ENCODE assay signal across 8 cellular contexts in the genomic region with DNA sequence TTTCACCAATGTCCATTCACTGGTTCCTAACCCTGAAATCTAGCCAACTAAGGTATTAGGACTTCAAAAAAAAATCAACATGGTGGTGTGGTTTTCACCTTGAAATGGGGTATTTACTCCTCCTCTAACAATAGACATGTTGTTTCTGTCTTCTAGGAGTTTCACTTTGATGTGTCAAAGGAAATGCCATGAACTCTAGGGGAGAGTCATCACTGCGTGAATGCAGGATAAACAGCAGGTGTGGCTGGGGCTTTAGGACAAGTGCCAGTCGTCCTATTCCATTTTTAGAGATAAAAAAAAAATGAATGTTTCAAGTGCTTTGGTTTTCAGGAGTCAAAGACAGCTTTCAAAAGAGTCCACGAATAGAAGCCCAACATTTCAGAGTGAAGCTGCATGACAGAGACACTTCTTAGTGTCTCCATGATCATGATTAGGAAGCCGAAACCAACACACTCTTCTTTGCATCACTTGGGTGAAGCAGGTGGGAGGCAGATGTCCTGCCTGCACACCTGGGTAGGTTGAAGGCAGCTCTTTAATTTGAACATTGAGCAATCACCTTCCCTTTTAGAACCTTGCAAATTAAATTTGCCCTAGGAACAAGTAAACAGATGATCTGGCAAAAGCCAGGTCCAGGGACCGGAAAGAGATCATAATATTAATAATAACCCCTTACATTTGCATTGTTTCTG.
DNase-seq lines count a peak whose midpoint lies in the region; ATAC-seq, FAIRE-seq and TF ChIP-seq lines count a peak whose summit lies in the region.

No MANE protein-coding gene starts in this region.

- TF ChIP-seq CTCF in KMS-11 (conservative IDR thresholded peaks at IDR 0.05; ENCODE audit: low read depth, low read length): no peak
- TF ChIP-seq CTCF in keratinocyte (optimal IDR thresholded peaks at IDR 0.05 in 1 of 3, IDR thresholded peaks at IDR 0.05 in 1 of 3, conservative IDR thresholded peaks at IDR 0.05 in 1 of 3; ENCODE audit: extremely low read depth in 1 of 3, insufficient read depth in 2 of 3, low read length in 3 of 3): no peak
- no peak for TF ChIP-seq CTCF in WTC11 (IDR thresholded peaks at IDR 0.05)
- TF ChIP-seq CTCF in smooth muscle cell (IDR thresholded peaks at IDR 0.05; ENCODE audit: borderline replicate concordance, insufficient read depth, poor library complexity, severe bottlenecking): no peak

- H3K4me1 Mint-ChIP-seq in WTC11: peaks cover 23% of the 10 kb centered on the region

- POLR2A ChIA-PET in WTC11 (lab: Charles Lee): no interaction called here

- H3K9me3 Mint-ChIP-seq in WTC11: peaks cover 19% of the 10 kb centered on the region

- H3K9ac ChIP-seq in KMS-11: peak overlapping the region; percentile 24; the same call in 1 of the 2 replicates
- no peak overlapping the region for H3K9ac ChIP-seq in keratinocyte (ENCODE audit: control insufficient read depth, extremely low read depth, insufficient read depth, low read length)
- no peak overlapping the region for H3K9ac ChIP-seq in Karpas-422 (ENCODE audit: low read length)
- no peak overlapping the region for H3K9ac ChIP-seq in smooth muscle cell (ENCODE audit: low read depth)

- H4K20me1 ChIP-seq in KMS-11 (ENCODE audit: insufficient read depth) (no peaks in the 10 kb centered on the region), keratinocyte (ENCODE audit: control insufficient read depth, extremely low read depth, insufficient read depth, low read length) (no peaks in the 10 kb centered on the region), Karpas-422 (ENCODE audit: insufficient read depth, low read depth, low read length) (no peaks in the 10 kb centered on the region), smooth muscle cell (ENCODE audit: low read depth) (no peaks in the 10 kb centered on the region)

- H3K27ac ChIP-seq in KMS-11 (peak overlapping the region; percentile 67), keratinocyte (ENCODE audit: control insufficient read depth, insufficient read depth, low read length) (peak overlapping the region; percentile 86), Karpas-422 (ENCODE audit: low read length) (no peak overlapping the region), smooth muscle cell (ENCODE audit: low read depth) (no peak overlapping the region)

- FAIRE-seq in keratinocyte (lab: Jason Lieb, UNC): peak; percentile 85

- H3K4me1 ChIP-seq in KMS-11 (ENCODE audit: low read depth, poor library complexity, severe bottlenecking) (peaks cover 58% of the 10 kb centered on the region), keratinocyte (ENCODE audit: control insufficient read depth, extremely low read depth, insufficient read depth, low read length) (peaks cover 48% of the 10 kb centered on the region), Karpas-422 (ENCODE audit: low read length) (no peaks in the 10 kb centered on the region), smooth muscle cell (ENCODE audit: low read depth) (peaks cover 29% of the 10 kb centered on the region)

- H3F3A ChIP-seq in smooth muscle cell (ENCODE audit: low read depth): peaks cover 16% of the 10 kb centered on the region

- H3K9me2 ChIP-seq in Karpas-422 (replicated peaks; ENCODE audit: insufficient read depth, low read length): no peaks in the 10 kb centered on the region

- DNase-seq in keratinocyte (ENCODE audit: low read depth, low spot score) (no peak), NK-92 (lab: John Stamatoyannopoulos, UW; ENCODE audit: unreplicated experiment) (no peak), WTC11 (ENCODE audit: low spot score) (no peak), Karpas-422 (no peak), smooth muscle cell (lab: John Stamatoyannopoulos, UW; ENCODE audit: unreplicated experiment) (no peak)

- ATAC-seq in GM18861 (IDR thresholded peaks at IDR 0.05; ENCODE audit: unreplicated experiment) (peak; percentile 92), GM21786 (IDR thresholded peaks at IDR 0.05; ENCODE audit: unreplicated experiment) (peak; percentile 97), WTC11 (no peak)

- H2AFZ ChIP-seq in KMS-11 (ENCODE audit: low read depth) (no peak overlapping the region), keratinocyte (ENCODE audit: control insufficient read depth, low read length) (no peak overlapping the region), Karpas-422 (ENCODE audit: low read length) (no peak overlapping the region), smooth muscle cell (ENCODE audit: low read depth) (no peak overlapping the region)

- CTCF ChIA-PET in WTC11 (lab: Charles Lee): no interaction called here

- dilution Hi-C loops in keratinocyte (cut with MboI; ENCODE audit: extremely low pct_ligation_motif_present, low sequenced_read_pairs): no loop called here

- no peaks in the 10 kb centered on the region for H3K9me3 ChIP-seq in keratinocyte (ENCODE audit: control insufficient read depth, low read depth, low read length)
- H3K9me3 ChIP-seq in Karpas-422 (ENCODE audit: low read length): no peaks in the 10 kb centered on the region
- no peaks in the 10 kb centered on the region for H3K9me3 ChIP-seq in smooth muscle cell (replicated peaks; ENCODE audit: low read depth)

- no peaks in the 10 kb centered on the region for H3K79me2 ChIP-seq in KMS-11 (ENCODE audit: insufficient read depth, low read depth)
- H3K79me2 ChIP-seq in keratinocyte (ENCODE audit: control insufficient read depth, insufficient read depth, low read length): no peaks in the 10 kb centered on the region
- no peaks in the 10 kb centered on the region for H3K79me2 ChIP-seq in Karpas-422 (ENCODE audit: low read length)
- no peaks in the 10 kb centered on the region for H3K79me2 ChIP-seq in smooth muscle cell (ENCODE audit: low read depth)

- no peak overlapping the region for H3K4me3 Mint-ChIP-seq in WTC11

- no peaks in the 10 kb centered on the region for H3K9me1 ChIP-seq in keratinocyte (ENCODE audit: control insufficient read depth, extremely low read depth, insufficient read depth, low read length)

- H3K27me3 Mint-ChIP-seq in WTC11 (ENCODE audit: low read depth): no peaks in the 10 kb centered on the region

- H3K36me3 Mint-ChIP-seq in WTC11: peaks cover 8% of the 10 kb centered on the region; the same call in 1 of the 2 replicates

- H3K36me3 ChIP-seq in KMS-11 (ENCODE audit: insufficient read depth) (no peaks in the 10 kb centered on the region), keratinocyte (ENCODE audit: control insufficient read depth in 2 of 2, extremely low read depth in 1 of 2, insufficient read depth in 2 of 2, low read length in 2 of 2) (no peaks in the 10 kb centered on the region), Karpas-422 (ENCODE audit: insufficient read depth, low read length) (no peaks in the 10 kb centered on the region), smooth muscle cell (ENCODE audit: low read depth) (no peaks in the 10 kb centered on the region)

- H3K27me3 ChIP-seq in KMS-11 (ENCODE audit: insufficient read depth, low read depth) (0 out of 2 replicates have a peak, but pooled peaks cover 2% of the 10 kb centered on the region), keratinocyte (ENCODE audit: control insufficient read depth, extremely low read depth, insufficient read depth, low read length) (no peaks in the 10 kb centered on the region), Karpas-422 (ENCODE audit: low read length) (no peaks in the 10 kb centered on the region), smooth muscle cell (ENCODE audit: low read depth) (no peaks in the 10 kb centered on the region)

- WGBS in smooth muscle cell (ENCODE audit: low lambda C conversion rate): 83% methylated on average over 5 of the region's 5 CpGs

- H3K27ac Mint-ChIP-seq in WTC11: no peak overlapping the region

- H3K4me2 ChIP-seq in KMS-11 (peak overlapping the region; percentile 73), keratinocyte (ENCODE audit: control insufficient read depth, extremely low read depth, insufficient read depth, low read depth, low read length) (peak overlapping the region; percentile 33), Karpas-422 (ENCODE audit: low read depth, low read length, poor library complexity, severe bottlenecking) (no peak overlapping the region), smooth muscle cell (no peak overlapping the region)

- H3K4me3 ChIP-seq in KMS-11 (IDR thresholded peaks at IDR 0.05; ENCODE audit: insufficient read depth, low read depth, low read length): no peak overlapping the region
- no peak overlapping the region for H3K4me3 ChIP-seq in keratinocyte (ENCODE audit: control insufficient read depth in 2 of 3, extremely low read depth in 1 of 3, insufficient read depth in 2 of 3, low read depth in 1 of 3, low read length in 3 of 3)
- H3K4me3 ChIP-seq in Karpas-422 (ENCODE audit: low read length): no peak overlapping the region
- H3K4me3 ChIP-seq in smooth muscle cell: no peak overlapping the region

TF ChIP-seq in WTC11, 78 proteins besides CTCF, POLR2A, EP300 and RAD21 (continues in another document):
- no peak for TF ChIP-seq IRF1 (CRISPR knock-in tag; IDR thresholded peaks at IDR 0.05)
- no peak for TF ChIP-seq USF2 (CRISPR knock-in tag; IDR thresholded peaks at IDR 0.05)
- TF ChIP-seq, protein P1, sequence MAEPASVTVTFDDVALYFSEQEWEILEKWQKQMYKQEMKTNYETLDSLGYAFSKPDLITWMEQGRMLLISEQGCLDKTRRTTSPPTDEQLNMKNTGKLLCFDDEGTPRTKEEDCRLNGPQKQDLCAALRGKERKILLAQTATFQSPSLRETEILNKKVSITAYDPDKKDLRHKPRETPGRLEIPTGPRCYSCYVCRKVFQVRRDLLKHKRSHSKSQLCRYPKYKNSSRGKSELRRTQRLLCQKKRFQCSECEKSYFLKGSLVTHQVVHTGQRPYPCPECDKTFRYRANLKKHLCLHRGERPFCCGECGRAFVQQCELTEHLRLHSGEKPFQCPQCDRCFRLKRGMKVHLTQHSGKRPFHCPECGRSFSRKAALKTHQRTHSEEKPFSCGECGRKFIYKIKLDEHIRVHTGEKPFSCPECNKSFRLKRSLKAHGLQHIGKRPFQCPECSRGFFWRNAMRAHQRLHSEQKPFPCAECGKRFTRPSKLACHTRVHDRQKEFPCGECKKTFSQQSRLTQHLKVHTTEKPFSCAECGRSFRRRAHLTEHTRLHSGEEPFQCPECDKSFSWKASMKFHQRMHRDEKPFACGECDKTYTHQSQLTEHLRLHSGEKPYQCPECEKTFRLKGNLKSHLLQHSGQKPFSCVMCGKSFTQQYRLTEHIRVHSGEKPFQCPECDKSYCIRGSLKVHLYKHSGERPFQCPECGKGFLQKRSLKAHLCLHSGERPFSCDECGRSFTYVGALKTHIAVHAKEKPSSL (CRISPR knock-in tag; conservative IDR thresholded peaks at IDR 0.05): no peak

Comparison
In these comparisons a context has a peak if more than half of its experiments do, and no peak if none do; other contexts are left out.
1. H3K27ac ChIP-seq: peak in KMS-11 (single experiment) and keratinocyte (single experiment); none in Karpas-422 (single experiment) and smooth muscle cell (single experiment).
2. H3K4me2 ChIP-seq: peak in KMS-11 (single experiment) and keratinocyte (single experiment); none in Karpas-422 (single experiment) and smooth muscle cell (single experiment).